Comparison of ENCODE assay signal across 27 cellular contexts in the genomic region with DNA sequence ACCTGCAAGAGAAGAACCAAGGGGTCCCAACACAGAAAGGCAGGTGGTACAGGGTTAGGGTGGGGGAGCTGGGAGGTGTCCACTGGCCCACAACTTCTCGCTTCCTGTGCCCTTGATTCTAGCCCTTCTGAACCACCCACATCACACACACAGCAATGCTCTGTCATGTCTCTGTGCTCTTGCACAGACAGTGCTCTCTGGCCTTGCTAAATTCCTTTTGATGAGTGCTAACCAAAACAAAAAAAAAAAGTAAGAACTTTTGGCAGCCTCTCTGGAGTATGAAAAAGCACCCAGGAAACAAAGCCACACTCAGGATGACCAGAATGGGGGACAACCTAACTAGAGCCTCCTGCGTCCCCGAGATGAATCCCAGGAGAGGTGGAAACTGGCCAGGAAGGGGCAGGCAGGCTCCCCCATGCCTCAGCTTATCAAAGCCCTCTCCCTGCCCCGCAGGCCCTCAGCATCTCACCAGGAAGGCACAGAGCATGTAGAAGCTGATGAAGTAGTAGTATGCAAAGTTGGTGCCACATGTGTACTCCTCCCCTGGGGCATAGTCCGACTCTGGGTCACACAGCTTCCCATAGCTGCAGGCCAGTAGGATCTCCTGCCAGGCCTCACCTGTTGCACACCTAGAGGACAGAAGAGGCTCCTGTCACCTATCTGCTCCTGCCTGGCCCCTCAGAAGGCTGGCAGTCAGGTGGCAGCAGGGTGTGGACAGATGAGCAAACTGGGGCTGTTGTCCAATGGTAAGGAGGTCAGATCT. TPM values are rescaled to one million over a fixed set of nuclear protein-coding genes. Genes with fewer than 3 reads are reported as not detected.
DNase-seq lines count a peak whose midpoint lies in the region; ATAC-seq and TF ChIP-seq lines count a peak whose summit lies in the region.
"Had no signal": no experiment of that assay in that cellular context is flagged by ENCODE, and none has a peak within 500 bp of the region (broad histone marks: within the 10 kb centered on the region; RNA-seq: fewer than 3 reads in every experiment).

No MANE protein-coding gene starts in this region.

- H3K4me1 ChIP-seq in GM23248 (ENCODE audit: insufficient read depth), result 0 out of 2 replicates have a peak, but pooled peaks cover 4% of the 10 kb centered on the region

- H3K9me2 ChIP-seq in GM23248 (ENCODE audit: insufficient read depth), result no peaks in the 10 kb centered on the region

- H3K9me3 ChIP-seq in GM23248 (ENCODE audit: low read depth), result no peaks in the 10 kb centered on the region
- H3K9me3 ChIP-seq: ascending aorta, MG63, SJSA1, stomach, upper lobe of left lung had no signal

- ATAC-seq in left colon (peak; percentile 56), GM18519 (IDR thresholded peaks at IDR 0.05; ENCODE audit: low FRiP score, unreplicated experiment) (no peak)
- ATAC-seq: GM23338 had no signal

- no peaks in the 10 kb centered on the region for H3K79me2 ChIP-seq in GM23248 (ENCODE audit: insufficient read depth)

- peaks cover 47% of the 10 kb centered on the region for H3K27me3 ChIP-seq in GM23248 (replicated peaks; ENCODE audit: insufficient read depth)
- peaks cover 25% of the 10 kb centered on the region for H3K27me3 ChIP-seq in brain microvascular endothelial cell (replicated peaks)
- H3K27me3 ChIP-seq: ascending aorta, SJSA1, stomach, upper lobe of left lung had no signal

- no peak for TF ChIP-seq CTCF in AG10803 (conservative IDR thresholded peaks at IDR 0.05; ENCODE audit: low read length)
- no peak for TF ChIP-seq CTCF in brain microvascular endothelial cell (IDR thresholded peaks at IDR 0.05; ENCODE audit: low read depth, low read length, missing control alignments)

- H3K4me2 ChIP-seq in GM23248 (ENCODE audit: unreplicated experiment), result no peak overlapping the region
- H3K4me2 ChIP-seq: GM23338 had no signal

- intact Hi-C loops in left colon (cut with DNase I, micrococcal nuclease), result no loop called here

- H4K20me1 ChIP-seq in GM23248 (ENCODE audit: insufficient read depth), result no peaks in the 10 kb centered on the region

- H3K27ac ChIP-seq in GM23248 (no peak overlapping the region), brain microvascular endothelial cell (no peak overlapping the region)
- H3K27ac ChIP-seq: ascending aorta, HL-60, SJSA1, stomach, upper lobe of left lung had no signal

- H3K4me3 ChIP-seq in AG10803 (ENCODE audit: low read length), result no peak overlapping the region
- no peak overlapping the region for H3K4me3 ChIP-seq in GM23248
- H3K4me3 ChIP-seq in brain microvascular endothelial cell (ENCODE audit: low read depth, low read length), result no peak overlapping the region
- H3K4me3 ChIP-seq: ascending aorta, GM23338, MG63, SJSA1, stomach, upper lobe of left lung had no signal

- in situ Hi-C loops in GM23248 (cut with MboI), result no loop called here
- in situ Hi-C loops in brain microvascular endothelial cell (cut with HindIII; ENCODE audit: low pct_ligation_motif_present, low sequenced_read_pairs), result no loop called here

- 49 to 67% methylated on average over 5 of the region's 5 CpGs for WGBS in GM23248 (ENCODE audit: low coverage in 1 of 2, low lambda C conversion rate in 2 of 2, missing lambda C conversion rate in 2 of 2), 2 experiments

- DNase-seq in AG10803 (ENCODE audit: low read depth) (peak; percentile 48), GM23248 (peak; percentile 78), brain microvascular endothelial cell (peak; percentile 28), left colon (no peak), NCI-H1048 (lab: John Stamatoyannopoulos, UW) (no peak), NCI-H146 (lab: John Stamatoyannopoulos, UW) (no peak)
- no peak for DNase-seq in activated CD4-positive, alpha-beta T cell treated with anti-CD3 and anti-CD28 coated beads, Interleukin-2, amount 50 U/mL, for 1 hour
- DNase-seq: activated CD8-positive, alpha-beta memory T cell treated with anti-CD3 and anti-CD28 coated beads, Interleukin-2, amount 10 ng/mL, durations not matched to agents 7 days and 5 days; activated naive CD4-positive, alpha-beta T cell treated with anti-CD3 and anti-CD28 coated beads, Interleukin-2, amount 50 U/mL, for 16 hours; CD4-positive, CD25-positive, alpha-beta regulatory T cell; DMS 273 treated with DMSO at 0.1 percent for 48 hours; effector CD4-positive, alpha-beta T cell; GF-D8; mesendoderm; MG63; naive B cell; NCI-H1436 treated with DMSO at 0.1 percent for 48 hours; NCI-H524 treated with DMSO at 0.1 percent for 48 hours; retina; stimulated activated CD4-positive, alpha-beta T cell treated with anti-CD3 and anti-CD28 coated beads, Interleukin-12 subunit alpha, Interleukin-12 subunit beta, amount 100 ng/mL, for 4 hours; stomach; upper lobe of left lung had no signal

- no peak overlapping the region for H2AFZ ChIP-seq in GM23248
- H2AFZ ChIP-seq: GM23338 had no signal

- no peak overlapping the region for H3K9ac ChIP-seq in GM23248

- H3K36me3 ChIP-seq in GM23248 (ENCODE audit: low read depth) (no peaks in the 10 kb centered on the region), brain microvascular endothelial cell (replicated peaks) (no peaks in the 10 kb centered on the region)
- H3K36me3 ChIP-seq: ascending aorta, MG63, SJSA1, stomach, upper lobe of left lung had no signal

- H3F3A ChIP-seq in GM23248 (ENCODE audit: insufficient read depth), result no peaks in the 10 kb centered on the region

RNA-seq across cellular contexts. Expression of a gene that starts 27.2 kb away (rescaled TPM):
- total RNA-seq in GM23248 (2014; rRNA removed; shearing (Covaris generic)), result under 0.01 TPM in 1 of 2 replicates, not detected in the other
- 0.03 and 0.04 TPM in 2 replicates for polyA plus RNA-seq in GM23248 (2016; fragmentation: Nextera tagmentation; extraction: Ambion mirVana)
- total RNA-seq in left colon, result 10 to 100 TPM in 1 of 2 donors, 1 to 10 TPM in 1; 5.5 to 11.0 TPM

Comparison
In these comparisons a context has a peak if more than half of its experiments do, and no peak if none do; other contexts are left out.
1. DNase-seq: peak in AG10803 (single experiment), GM23248 (single experiment) and brain microvascular endothelial cell (single experiment); none in left colon (0 of 2), activated CD4-positive, alpha-beta T cell treated with anti-CD3 and anti-CD28 coated beads, Interleukin-2, amount 50 U/mL, for 1 hour (single experiment), NCI-H1048 (single experiment) and NCI-H146 (single experiment).